ENCODE assay signal across 37 cellular contexts in the genomic region with DNA sequence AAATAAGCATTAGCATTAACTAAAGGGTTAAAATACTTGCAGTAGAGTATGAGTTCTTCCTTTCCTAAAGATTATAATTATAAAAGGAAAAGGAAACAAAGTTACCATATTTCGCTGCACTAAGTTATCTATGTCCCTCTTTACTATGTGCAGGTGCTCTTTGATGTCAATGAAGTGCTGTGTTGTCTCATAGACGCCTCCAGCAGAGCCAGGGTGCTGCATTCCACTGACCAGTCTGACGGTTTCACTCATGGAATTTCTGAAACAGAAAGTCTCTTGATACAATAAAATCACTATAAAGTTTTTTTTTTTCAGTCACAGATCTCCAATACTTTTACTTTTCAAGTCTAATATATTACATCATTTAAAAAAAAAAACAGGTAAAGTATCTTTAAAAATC. TPM values are rescaled to one million over a fixed set of nuclear protein-coding genes. Genes with fewer than 3 reads are reported as not detected.
"Had no signal": no experiment of that assay in that cellular context is flagged by ENCODE, and none has a peak within 500 bp of the region (broad histone marks: within the 10 kb centered on the region; RNA-seq: fewer than 3 reads in every experiment).

No MANE protein-coding gene starts in this region.

- H3K4me1 ChIP-seq: adrenal gland, breast epithelium had no signal

- H3K27me3 ChIP-seq: adrenal gland, body of pancreas, brain microvascular endothelial cell, breast epithelium had no signal

- H3K27ac ChIP-seq: adrenal gland, body of pancreas, brain microvascular endothelial cell, breast epithelium, VCaP had no signal

- H3K4me3 Mint-ChIP-seq: activated B cell treated with CpG ODN at 0.5 μM for 24 hours; activated CD4-positive, alpha-beta memory T cell treated with anti-CD3 and anti-CD28 coated beads for 36 hours; activated CD4-positive, alpha-beta T cell treated with anti-CD3 and anti-CD28 coated beads, Interleukin-2, amount 10 ng/mL, durations not matched to agents 24 days and 14 days; activated CD8-positive, alpha-beta T cell treated with anti-CD3 and anti-CD28 coated beads for 36 hours; activated naive CD4-positive, alpha-beta T cell treated with anti-CD3 and anti-CD28 coated beads for 36 hours; activated naive CD8-positive, alpha-beta T cell treated with anti-CD3 and anti-CD28 coated beads for 36 hours; activated T-cell treated with anti-CD3 and anti-CD28 coated beads, Interleukin-2, amount 50 U/mL, for 4 hours; activated T-cell treated with anti-CD3 and anti-CD28 coated beads, Interleukin-2, amount 50 U/mL, for 72 hours; activated T-helper 1 cell treated with anti-CD3 and anti-CD28 coated beads, Interleukin-12 subunit alpha, Interleukin-12 subunit beta, Interleukin-2, Interleukin-4 antibody, amounts not matched to agents 30 ng/mL and 10 ng/mL and 1 ng/mL, durations not matched to agents 14 hours and 24 hours and 36 hours; activated T-helper 17 cell treated with anti-CD3 and anti-CD28 coated beads, Interleukin-2, amount 50 U/mL, for 72 hours; T-helper 1 cell treated with Interleukin-12 subunit alpha and Interleukin-12 subunit beta and Interleukin-4 antibody, amounts not matched to agents 30 μg/mL and 1 μg/mL, for 36 hours; T-helper 2 cell treated with Interferon-gamma antibody and Interleukin-4, amounts not matched to agents 5 μg/mL and 100 μg/mL, for 36 hours had no signal

- H3K9me3 Mint-ChIP-seq: activated B cell treated with CpG ODN at 0.5 μM for 24 hours; activated CD4-positive, alpha-beta memory T cell treated with anti-CD3 and anti-CD28 coated beads for 36 hours; activated CD4-positive, alpha-beta T cell treated with anti-CD3 and anti-CD28 coated beads, Interleukin-2, amount 10 ng/mL, durations not matched to agents 24 days and 14 days; activated CD8-positive, alpha-beta T cell treated with anti-CD3 and anti-CD28 coated beads for 36 hours; activated naive CD4-positive, alpha-beta T cell treated with anti-CD3 and anti-CD28 coated beads for 36 hours; activated naive CD4-positive, alpha-beta T cell treated with anti-CD3 and anti-CD28 coated beads, Interleukin-2, amount 50 U/mL, for 72 hours; activated naive CD8-positive, alpha-beta T cell treated with anti-CD3 and anti-CD28 coated beads for 36 hours; activated T-cell treated with anti-CD3 and anti-CD28 coated beads, Interleukin-2, amount 50 U/mL, for 4 hours; activated T-cell treated with anti-CD3 and anti-CD28 coated beads, Interleukin-2, amount 50 U/mL, for 72 hours; activated T-helper 1 cell treated with anti-CD3 and anti-CD28 coated beads, Interleukin-12 subunit alpha, Interleukin-12 subunit beta, Interleukin-2, Interleukin-4 antibody, amounts not matched to agents 30 ng/mL and 10 ng/mL and 1 ng/mL, durations not matched to agents 14 hours and 24 hours and 36 hours; activated T-helper 17 cell treated with anti-CD3 and anti-CD28 coated beads, Interleukin-2, amount 50 U/mL, for 72 hours; T-helper 1 cell treated with Interleukin-12 subunit alpha and Interleukin-12 subunit beta and Interleukin-4 antibody, amounts not matched to agents 30 μg/mL and 1 μg/mL, for 36 hours; T-helper 2 cell treated with Interferon-gamma antibody and Interleukin-4, amounts not matched to agents 5 μg/mL and 100 μg/mL, for 36 hours had no signal

- DNase-seq: activated B cell treated with CpG ODN at 0.5 μM for 24 hours; activated CD4-positive, alpha-beta memory T cell treated with anti-CD3 and anti-CD28 coated beads for 36 hours; activated CD4-positive, alpha-beta T cell treated with anti-CD3 and anti-CD28 coated beads for 4 hours; activated CD4-positive, alpha-beta T cell treated with anti-CD3 and anti-CD28 coated beads, Interleukin-2, amount 10 ng/mL, durations not matched to agents 24 days and 14 days; activated CD4-positive, alpha-beta T cell treated with anti-CD3 and anti-CD28 coated beads, Interleukin-2, amount 50 U/mL, for 1 hour; activated CD4-positive, alpha-beta T cell treated with anti-CD3 and anti-CD28 coated beads, Interleukin-2, amount 50 U/mL, for 4 hours; activated CD4-positive, CD25-positive, alpha-beta regulatory T cell treated with anti-CD3 and anti-CD28 coated beads, Interleukin-2, amount 50 U/mL, for 72 hours; activated CD8-positive, alpha-beta memory T cell treated with anti-CD3 and anti-CD28 coated beads, Interleukin-2, amount 50 U/mL, for 4 hours; activated CD8-positive, alpha-beta T cell treated with anti-CD3 and anti-CD28 coated beads for 36 hours; activated effector memory CD4-positive, alpha-beta T cell treated with anti-CD3 and anti-CD28 coated beads, Interleukin-2, amount 50 U/mL, for 16 hours; activated gamma-delta T cell treated with Interleukin-2 at 50 U/mL for 16 hours; activated naive CD4-positive, alpha-beta T cell; activated naive CD4-positive, alpha-beta T cell treated with anti-CD3 and anti-CD28 coated beads for 36 hours; activated naive CD4-positive, alpha-beta T cell treated with anti-CD3 and anti-CD28 coated beads, Interleukin-2, amount 50 U/mL, for 16 hours; activated naive CD8-positive, alpha-beta T cell treated with anti-CD3 and anti-CD28 coated beads for 36 hours; activated T-cell treated with anti-CD3 and anti-CD28 coated beads for 4 hours; activated T-cell treated with anti-CD3 and anti-CD28 coated beads, Interleukin-2, amount 50 U/mL, for 1 hour; activated T-cell treated with anti-CD3 and anti-CD28 coated beads, Interleukin-2, amount 50 U/mL, for 4 hours; activated T-cell treated with anti-CD3 and anti-CD28 coated beads, Interleukin-2, amount 50 U/mL, for 72 hours; adrenal gland; amniotic stem cell; aorta; body of pancreas; brain microvascular endothelial cell; central memory CD4-positive, alpha-beta T cell; T-helper 1 cell; T-helper 2 cell; T-helper 9 cell had no signal

- H3K9me3 ChIP-seq: adrenal gland, body of pancreas, breast epithelium had no signal

- H3K27ac Mint-ChIP-seq: activated B cell treated with CpG ODN at 0.5 μM for 24 hours; activated CD4-positive, alpha-beta memory T cell treated with anti-CD3 and anti-CD28 coated beads for 36 hours; activated CD4-positive, alpha-beta T cell treated with anti-CD3 and anti-CD28 coated beads, Interleukin-2, amount 10 ng/mL, durations not matched to agents 24 days and 14 days; activated CD8-positive, alpha-beta T cell treated with anti-CD3 and anti-CD28 coated beads for 36 hours; activated naive CD4-positive, alpha-beta T cell treated with anti-CD3 and anti-CD28 coated beads for 36 hours; activated naive CD4-positive, alpha-beta T cell treated with anti-CD3 and anti-CD28 coated beads, Interleukin-2, amount 50 U/mL, for 72 hours; activated naive CD8-positive, alpha-beta T cell treated with anti-CD3 and anti-CD28 coated beads for 36 hours; activated T-cell treated with anti-CD3 and anti-CD28 coated beads, Interleukin-2, amount 50 U/mL, for 72 hours; activated T-helper 1 cell treated with anti-CD3 and anti-CD28 coated beads, Interleukin-12 subunit alpha, Interleukin-12 subunit beta, Interleukin-2, Interleukin-4 antibody, amounts not matched to agents 30 ng/mL and 10 ng/mL and 1 ng/mL, durations not matched to agents 14 hours and 24 hours and 36 hours; activated T-helper 17 cell treated with anti-CD3 and anti-CD28 coated beads, Interleukin-2, amount 50 U/mL, for 72 hours; T-helper 1 cell treated with Interleukin-12 subunit alpha and Interleukin-12 subunit beta and Interleukin-4 antibody, amounts not matched to agents 30 μg/mL and 1 μg/mL, for 36 hours; T-helper 2 cell treated with Interferon-gamma antibody and Interleukin-4, amounts not matched to agents 5 μg/mL and 100 μg/mL, for 36 hours had no signal

- H3K4me3 ChIP-seq: adrenal gland, body of pancreas, breast epithelium had no signal

- ATAC-seq: activated CD8-positive, alpha-beta T cell treated with anti-CD3 and anti-CD28 coated beads for 36 hours; activated naive CD4-positive, alpha-beta T cell treated with anti-CD3 and anti-CD28 coated beads, Interleukin-2, amount 50 U/mL, for 72 hours; activated T-cell treated with anti-CD3 and anti-CD28 coated beads, Interleukin-2, amount 50 U/mL, for 4 hours; activated T-cell treated with anti-CD3 and anti-CD28 coated beads, Interleukin-2, amount 50 U/mL, for 72 hours; activated T-helper 17 cell treated with anti-CD3 and anti-CD28 coated beads, Interleukin-2, amount 50 U/mL, for 72 hours; body of pancreas had no signal

- H3K27me3 Mint-ChIP-seq: activated B cell treated with CpG ODN at 0.5 μM for 24 hours; activated CD4-positive, alpha-beta memory T cell treated with anti-CD3 and anti-CD28 coated beads for 36 hours; activated CD4-positive, alpha-beta T cell treated with anti-CD3 and anti-CD28 coated beads, Interleukin-2, amount 10 ng/mL, durations not matched to agents 24 days and 14 days; activated CD8-positive, alpha-beta T cell treated with anti-CD3 and anti-CD28 coated beads for 36 hours; activated naive CD8-positive, alpha-beta T cell treated with anti-CD3 and anti-CD28 coated beads for 36 hours; activated T-helper 17 cell treated with anti-CD3 and anti-CD28 coated beads, Interleukin-2, amount 50 U/mL, for 72 hours had no signal

- H3K4me1 Mint-ChIP-seq: activated B cell treated with CpG ODN at 0.5 μM for 24 hours; activated naive CD8-positive, alpha-beta T cell treated with anti-CD3 and anti-CD28 coated beads for 36 hours had no signal

RNA-seq across cellular contexts. Expression of gene CPLX4, which starts 14.5 kb away (rescaled TPM):
- total RNA-seq: activated B cell treated with CpG ODN at 0.5 μM for 24 hours; activated CD4-positive, alpha-beta memory T cell treated with anti-CD3 and anti-CD28 coated beads for 36 hours; activated CD4-positive, alpha-beta T cell treated with anti-CD3 and anti-CD28 coated beads, Interleukin-2, amount 10 ng/mL, durations not matched to agents 24 days and 14 days; activated CD8-positive, alpha-beta memory T cell treated with anti-CD3 and anti-CD28 coated beads for 36 hours; activated CD8-positive, alpha-beta T cell treated with anti-CD3 and anti-CD28 coated beads for 36 hours; activated naive CD4-positive, alpha-beta T cell treated with anti-CD3 and anti-CD28 coated beads for 36 hours; activated naive CD4-positive, alpha-beta T cell treated with anti-CD3 and anti-CD28 coated beads, Interleukin-2, amount 50 U/mL, for 72 hours; activated naive CD8-positive, alpha-beta T cell treated with anti-CD3 and anti-CD28 coated beads for 36 hours; activated T-cell treated with anti-CD3 and anti-CD28 coated beads, Interleukin-2, amount 50 U/mL, for 4 hours; activated T-cell treated with anti-CD3 and anti-CD28 coated beads, Interleukin-2, amount 50 U/mL, for 72 hours; activated T-helper 1 cell treated with anti-CD3 and anti-CD28 coated beads, Interleukin-12 subunit alpha, Interleukin-12 subunit beta, Interleukin-2, Interleukin-4 antibody, amounts not matched to agents 30 ng/mL and 10 ng/mL and 1 ng/mL, durations not matched to agents 14 hours and 24 hours and 36 hours; activated T-helper 17 cell treated with anti-CD3 and anti-CD28 coated beads, Interleukin-2, amount 50 U/mL, for 72 hours; adrenal gland; aorta; astrocyte; body of pancreas; breast epithelium had no signal
- polyA plus RNA-seq: adrenal gland had no signal

RNA-seq across cellular contexts. Expression of gene RAX, which starts 59.7 kb away (rescaled TPM):
- total RNA-seq: activated B cell treated with CpG ODN at 0.5 μM for 24 hours; activated CD4-positive, alpha-beta T cell treated with anti-CD3 and anti-CD28 coated beads, Interleukin-2, amount 10 ng/mL, durations not matched to agents 24 days and 14 days; activated CD8-positive, alpha-beta memory T cell treated with anti-CD3 and anti-CD28 coated beads for 36 hours; activated CD8-positive, alpha-beta T cell treated with anti-CD3 and anti-CD28 coated beads for 36 hours; activated naive CD4-positive, alpha-beta T cell treated with anti-CD3 and anti-CD28 coated beads for 36 hours; activated naive CD8-positive, alpha-beta T cell treated with anti-CD3 and anti-CD28 coated beads for 36 hours; activated T-cell treated with anti-CD3 and anti-CD28 coated beads, Interleukin-2, amount 50 U/mL, for 4 hours; activated T-cell treated with anti-CD3 and anti-CD28 coated beads, Interleukin-2, amount 50 U/mL, for 72 hours; activated T-helper 1 cell treated with anti-CD3 and anti-CD28 coated beads, Interleukin-12 subunit alpha, Interleukin-12 subunit beta, Interleukin-2, Interleukin-4 antibody, amounts not matched to agents 30 ng/mL and 10 ng/mL and 1 ng/mL, durations not matched to agents 14 hours and 24 hours and 36 hours; adrenal gland; aorta; astrocyte; body of pancreas; breast epithelium had no signal
- polyA plus RNA-seq: adrenal gland, aorta had no signal
